Comparison of ENCODE assay signal across 8 cellular contexts in the genomic region with DNA sequence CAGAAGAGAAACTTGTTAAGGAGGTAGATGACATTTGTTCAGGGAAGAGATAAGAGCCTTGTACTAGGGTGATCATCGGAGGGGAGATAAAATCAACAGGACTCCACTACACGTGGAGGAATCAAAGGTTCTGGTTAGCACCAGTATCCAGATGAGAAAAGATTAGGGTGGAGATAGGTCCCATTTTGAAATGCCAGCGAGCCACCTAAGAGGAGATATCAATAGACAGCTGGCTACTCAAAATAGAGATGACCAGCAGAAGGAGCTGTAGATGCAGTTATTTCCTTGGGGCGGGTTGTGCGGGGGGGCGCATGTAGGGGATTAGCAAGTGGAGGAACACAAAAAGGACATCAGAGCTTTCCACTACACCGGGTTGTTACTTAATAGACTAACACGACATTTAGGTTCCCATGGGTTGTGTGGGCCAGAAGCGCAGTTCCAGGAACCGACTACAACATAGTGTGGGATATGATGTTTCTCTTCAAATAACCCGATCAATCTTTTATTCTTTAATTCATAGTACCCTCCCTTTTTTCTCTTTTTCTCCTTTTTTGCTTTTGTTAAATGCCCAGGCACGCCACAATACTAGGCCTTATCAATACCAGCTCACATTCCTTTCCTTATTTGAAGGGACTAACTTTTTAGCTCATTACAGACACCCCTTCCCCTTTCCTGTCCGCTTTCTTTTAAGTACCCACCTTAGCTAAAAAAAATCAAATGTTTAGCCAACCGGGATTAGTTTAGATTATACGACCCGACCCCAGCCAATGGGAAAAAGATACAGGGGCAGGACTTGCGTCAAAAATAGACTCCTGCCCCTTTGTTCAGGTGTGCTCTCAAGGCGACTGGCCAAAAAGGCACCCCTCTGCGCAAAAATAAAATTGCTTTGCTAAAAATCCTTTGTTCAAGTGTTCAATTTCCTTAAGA. TPM values are rescaled to one million over a fixed set of nuclear protein-coding genes. Genes with fewer than 3 reads are reported as not detected.
DNase-seq lines count a peak whose midpoint lies in the region; ATAC-seq and TF ChIP-seq lines count a peak whose summit lies in the region.

No MANE protein-coding gene starts in this region.

- H3K4me1 Mint-ChIP-seq in activated naive CD8-positive, alpha-beta T cell treated with anti-CD3 and anti-CD28 coated beads, Interleukin-2, amount 10 ng/mL, durations not matched to agents 7 days and 5 days, result peaks cover 26% of the 10 kb centered on the region

- H3K27ac Mint-ChIP-seq in activated naive CD8-positive, alpha-beta T cell treated with anti-CD3 and anti-CD28 coated beads, Interleukin-2, amount 10 ng/mL, durations not matched to agents 7 days and 5 days, result peak overlapping the region; percentile 99

- intact Hi-C loops in left ventricle myocardium superior (cut with micrococcal nuclease), result no loop called here

- H3K4me3 Mint-ChIP-seq in activated naive CD8-positive, alpha-beta T cell treated with anti-CD3 and anti-CD28 coated beads, Interleukin-2, amount 10 ng/mL, durations not matched to agents 7 days and 5 days, result peak overlapping the region; percentile 97

- peak overlapping the region; percentile 93 for H2AFZ ChIP-seq in ACC112 (ENCODE audit: low read length, unreplicated experiment)

- no peaks in the 10 kb centered on the region for H3K9me3 Mint-ChIP-seq in activated naive CD8-positive, alpha-beta T cell treated with anti-CD3 and anti-CD28 coated beads, Interleukin-2, amount 10 ng/mL, durations not matched to agents 7 days and 5 days

- H3K36me3 Mint-ChIP-seq in activated naive CD8-positive, alpha-beta T cell treated with anti-CD3 and anti-CD28 coated beads, Interleukin-2, amount 10 ng/mL, durations not matched to agents 7 days and 5 days, result peaks cover 5% of the 10 kb centered on the region

- no peaks in the 10 kb centered on the region for H3K36me3 ChIP-seq in ACC112 (ENCODE audit: insufficient read depth, low read length)

- H3K79me2 ChIP-seq in ACC112 (ENCODE audit: control insufficient read depth, insufficient read depth, low read length, unreplicated experiment), result peaks cover 28% of the 10 kb centered on the region

- peak; percentile 58 for DNase-seq in GM10266 (ENCODE audit: extremely low spot score)
- DNase-seq in NCI-H510A treated with DMSO at 0.1 percent for 48 hours (lab: John Stamatoyannopoulos, UW), result peak; percentile 85
- peak; percentile 37 for DNase-seq in activated naive CD8-positive, alpha-beta T cell treated with anti-CD3 and anti-CD28 coated beads, Interleukin-2, amount 10 ng/mL, durations not matched to agents 7 days and 5 days
- peak; percentile 52 for DNase-seq in left ventricle myocardium superior
- peak; percentile 42 for DNase-seq in putamen (ENCODE audit: low spot score)
- DNase-seq in stimulated activated CD4-positive, alpha-beta T cell treated with anti-CD3 and anti-CD28 coated beads, Interleukin-12 subunit alpha, Interleukin-12 subunit beta, amount 100 ng/mL, for 4 hours, result no peak

- H3K4me1 ChIP-seq in ACC112 (ENCODE audit: control insufficient read depth, insufficient read depth, low read length, unreplicated experiment), result peaks cover 5% of the 10 kb centered on the region

- peak overlapping the region; percentile 70 for H3K4me3 ChIP-seq in ACC112 (ENCODE audit: low read depth, low read length)

- H3K27ac ChIP-seq in ACC112 (ENCODE audit: low read depth, low read length), result peak overlapping the region; percentile 66

- peak; percentile 54 for TF ChIP-seq CTCF in GM10266 (IDR thresholded peaks at IDR 0.05; ENCODE audit: control insufficient read depth, insufficient read depth, low read depth, missing control alignments)

- no peaks in the 10 kb centered on the region for H3K27me3 ChIP-seq in ACC112 (ENCODE audit: insufficient read depth, low read length)

- H3K27me3 Mint-ChIP-seq in activated naive CD8-positive, alpha-beta T cell treated with anti-CD3 and anti-CD28 coated beads, Interleukin-2, amount 10 ng/mL, durations not matched to agents 7 days and 5 days, result peaks cover 2% of the 10 kb centered on the region

- POLR2A ChIA-PET in activated naive CD8-positive, alpha-beta T cell treated with anti-CD3 and anti-CD28 coated beads, Interleukin-2, amount 10 ng/mL, durations not matched to agents 7 days and 5 days (lab: Charles Lee), result interaction anchor here (0.5 to 4.9 kb wide), 7 partner anchors 9 to 1340 kb away, joined by 4 to 35 read pairs (median 8); a partner anchor contains a TSS

- ATAC-seq in HG02759 (IDR thresholded peaks at IDR 0.05; ENCODE audit: unreplicated experiment) (peak; percentile 19), left ventricle myocardium superior (peak; percentile 1)
- peak; percentile 20 for ATAC-seq in activated naive CD8-positive, alpha-beta T cell treated with anti-CD3 and anti-CD28 coated beads, Interleukin-2, amount 10 ng/mL, durations not matched to agents 7 days and 5 days (ENCODE audit: low read depth)

RNA-seq across cellular contexts. Expression of a gene that starts 2.0 kb away (rescaled TPM):
- total RNA-seq in activated naive CD8-positive, alpha-beta T cell treated with anti-CD3 and anti-CD28 coated beads, Interleukin-2, amount 10 ng/mL, durations not matched to agents 7 days and 5 days, result 10 to 100 TPM; 53.7 to 55.2 TPM
- total RNA-seq in left ventricle myocardium superior, result 0.64 TPM

RNA-seq across cellular contexts. Expression of a gene that starts 17.0 kb away (rescaled TPM):
- total RNA-seq in activated naive CD8-positive, alpha-beta T cell treated with anti-CD3 and anti-CD28 coated beads, Interleukin-2, amount 10 ng/mL, durations not matched to agents 7 days and 5 days, result 10 to 100 TPM; 17.9 to 18.2 TPM
- total RNA-seq in left ventricle myocardium superior, result 47.8 TPM

Comparison
In these comparisons a context has a peak if more than half of its experiments do, and no peak if none do; other contexts are left out.
1. RNA of a gene that starts 2.0 kb away (total RNA-seq): 53.7 to 55.2 TPM in activated naive CD8-positive, alpha-beta T cell treated with anti-CD3 and anti-CD28 coated beads, Interleukin-2, amount 10 ng/mL, durations not matched to agents 7 days and 5 days; 0.64 TPM in left ventricle myocardium superior (single experiment); every median in the first group is over 10 times any median in the second.
2. Peak in every context shown above with its lines, with median percentiles within 50 percentile points of each other: ATAC-seq.